Comparison of ENCODE assay signal across 24 cellular contexts in genomic region chr2:216735661-216736060, GRCh38. TPM values are rescaled to one million over a fixed set of nuclear protein-coding genes. Genes with fewer than 3 reads are reported as not detected.
DNase-seq lines count a peak whose midpoint lies in the region; TF ChIP-seq lines count a peak whose summit lies in the region.
"Had no signal": no experiment of that assay in that cellular context is flagged by ENCODE, and none has a peak within 500 bp of the region (broad histone marks: within the 10 kb centered on the region; RNA-seq: fewer than 3 reads in every experiment).

No MANE protein-coding gene starts in this region.

- no peak overlapping the region for H3K27ac ChIP-seq in neural progenitor cell
- peak overlapping the region; percentile 38 to 89 (median 76) for H3K27ac ChIP-seq in transverse colon
- H3K27ac ChIP-seq: 22Rv1, HL-60, SJSA1 had no signal

- no peak for TF ChIP-seq EP300 in transverse colon (IDR thresholded peaks at IDR 0.05; ENCODE audit: low read depth)

- H3K36me3 ChIP-seq in neural progenitor cell (no peaks in the 10 kb centered on the region), transverse colon (no peaks in the 10 kb centered on the region)
- H3K36me3 ChIP-seq: BE2C, SJSA1 had no signal

- in situ Hi-C loops in transverse colon (cut with MboI; ENCODE audit: low pct_ligation_motif_present in 1 of 4, low pct_unique_long_range_greater_than_20kb in 1 of 4, low sequenced_read_pairs in 3 of 4) = no loop called here

- no peaks in the 10 kb centered on the region for H3K27me3 ChIP-seq in neural progenitor cell
- no peaks in the 10 kb centered on the region for H3K27me3 ChIP-seq in transverse colon
- H3K27me3 ChIP-seq: BE2C, SJSA1 had no signal

- H3K9me3 Mint-ChIP-seq in brain = peaks cover 0 to 3% (median 0%) of the 10 kb centered on the region in 5 experiments
- no peaks in the 10 kb centered on the region for H3K9me3 Mint-ChIP-seq in neural progenitor cell

- H3F3A ChIP-seq in neural progenitor cell (ENCODE audit: low read depth) = peaks cover 5% of the 10 kb centered on the region

- H3K9me3 ChIP-seq in neural progenitor cell (ENCODE audit: low read depth) = no peaks in the 10 kb centered on the region
- no peaks in the 10 kb centered on the region for H3K9me3 ChIP-seq in transverse colon
- H3K9me3 ChIP-seq: BE2C, SJSA1 had no signal

- peaks cover 9% of the 10 kb centered on the region for H3K27me3 Mint-ChIP-seq in brain
- H3K27me3 Mint-ChIP-seq in neural progenitor cell (ENCODE audit: insufficient read depth, low read depth) = peaks cover 14% of the 10 kb centered on the region

- no peak overlapping the region for H3K9ac ChIP-seq in neural progenitor cell

- intact Hi-C loops in transverse colon (cut with DNase I; ENCODE audit: low total_unique reads) = no loop called here

- H3K4me1 Mint-ChIP-seq in brain = peaks cover 54% of the 10 kb centered on the region
- peaks cover 30% of the 10 kb centered on the region for H3K4me1 Mint-ChIP-seq in neural progenitor cell
- H3K4me1 Mint-ChIP-seq: CD14-positive monocyte; CD8-positive, alpha-beta memory T cell had no signal

- H3K27ac Mint-ChIP-seq in brain (peak overlapping the region in 3 of 5 experiments; percentile 32 to 88 (median 64)), neural progenitor cell (no peak overlapping the region)
- H3K27ac Mint-ChIP-seq: CD14-positive monocyte; CD8-positive, alpha-beta memory T cell had no signal

- no peak overlapping the region for H3K4me3 ChIP-seq in neural progenitor cell
- H3K4me3 ChIP-seq in transverse colon = no peak overlapping the region
- no peak overlapping the region for H3K4me3 ChIP-seq in foreskin fibroblast (ENCODE audit: low read depth in 1 of 2, low read length in 2 of 2)
- H3K4me3 ChIP-seq: SJSA1 had no signal

- H4K20me1 ChIP-seq in neural progenitor cell (ENCODE audit: low read depth) = no peaks in the 10 kb centered on the region

- TF ChIP-seq CTCF in brain (conservative IDR thresholded peaks at IDR 0.05) (no peak), neural progenitor cell (IDR thresholded peaks at IDR 0.05) (no peak), transverse colon (IDR thresholded peaks at IDR 0.05) (no peak), foreskin fibroblast (IDR thresholded peaks at IDR 0.05; ENCODE audit: low read depth, low read length) (no peak)

- H3K4me1 ChIP-seq in neural progenitor cell (peaks cover 14% of the 10 kb centered on the region), transverse colon (peaks cover 15 to 53% (median 22%) of the 10 kb centered on the region in 4 donors)
- H3K4me1 ChIP-seq: SJSA1 had no signal

- H3K79me2 ChIP-seq in neural progenitor cell (ENCODE audit: low read depth) = no peaks in the 10 kb centered on the region

- H3K4me3 Mint-ChIP-seq in brain = no peak overlapping the region
- H3K4me3 Mint-ChIP-seq in neural progenitor cell = peak overlapping the region; percentile 18
- H3K4me3 Mint-ChIP-seq: CD14-positive monocyte; CD8-positive, alpha-beta memory T cell had no signal

- no peak for TF ChIP-seq POLR2A in transverse colon (IDR thresholded peaks at IDR 0.05)

- H2AFZ ChIP-seq in neural progenitor cell (replicated peaks) = no peak overlapping the region

- H3K4me2 ChIP-seq in neural progenitor cell = no peak overlapping the region

- H3K36me3 Mint-ChIP-seq in brain (no peaks in the 10 kb centered on the region), neural progenitor cell (no peaks in the 10 kb centered on the region)
- H3K36me3 Mint-ChIP-seq: CD14-positive monocyte; CD8-positive, alpha-beta memory T cell had no signal

- DNase-seq in DMS 273 treated with DMSO at 0.1 percent for 48 hours (lab: John Stamatoyannopoulos, UW) (peak; percentile 7), DMS 273 (lab: John Stamatoyannopoulos, UW; ENCODE audit: unreplicated experiment) (no peak), neural progenitor cell (ENCODE audit: low spot score) (no peak), transverse colon (no peak), foreskin fibroblast (no peak), NCI-H524 (lab: John Stamatoyannopoulos, UW) (no peak), SIG-M5 treated with dmso at 0.1 percent for 504 hours (lab: John Stamatoyannopoulos, UW; ENCODE audit: unreplicated experiment) (no peak)
- DNase-seq: CD8-positive, alpha-beta memory T cell; DMS153; DND-41; NCI-H1092; NCI-H1436; NCI-H187; NCI-H345; NCI-H510A treated with DMSO at 0.1 percent for 48 hours; NCI-H748 treated with DMSO at 0.1 percent for 48 hours; NK-92 treated with Interleukin-12 subunit alpha and Interleukin-12 subunit beta, amount 100 ng/mL, for 24 hours; PC-3 had no signal

RNA-seq across cellular contexts. Expression of gene IGFBP5, which starts 40.3 kb away (rescaled TPM):
- 769 TPM for polyA plus RNA-seq in brain (ENCODE audit: insufficient read depth, low read depth, low replicate concordance)
- 150 and 249 TPM in 2 replicates for total RNA-seq in neural progenitor cell (ENCODE audit: low replicate concordance)
- total RNA-seq in transverse colon = 100 to 1,000 TPM; 146 to 263 (median 190) TPM
- total RNA-seq: CD8-positive, alpha-beta memory T cell had no signal
- polyA plus RNA-seq: CD14-positive monocyte; CD8-positive, alpha-beta memory T cell had no signal
